Comparison of ENCODE assay signal across 18 cellular contexts in genomic region chr22:30158277-30158676, GRCh38.
DNase-seq lines count a peak whose midpoint lies in the region; ATAC-seq, FAIRE-seq and TF ChIP-seq lines count a peak whose summit lies in the region.
"Had no signal": no experiment of that assay in that cellular context is flagged by ENCODE, and none has a peak within 500 bp of the region (broad histone marks: within the 10 kb centered on the region; RNA-seq: fewer than 3 reads in every experiment).

No MANE protein-coding gene starts in this region.

- TF ChIP-seq EP300 in K562 (IDR thresholded peaks at IDR 0.05; ENCODE audit: low read length): no peak

- WGBS in K562 (ENCODE audit: insufficient coverage, low coverage, missing lambda C conversion rate): no CpG with 5 or more reads among the region's 1 CpG

- H3K9me3 ChIP-seq in HEK293 (ENCODE audit: control insufficient read depth, insufficient read depth, low read depth, low read length) (no peaks in the 10 kb centered on the region), K562 (replicated peaks; ENCODE audit: control insufficient read depth, insufficient read depth, low read depth, low read length) (no peaks in the 10 kb centered on the region)

- no peaks in the 10 kb centered on the region for H3K27me3 ChIP-seq in K562 (ENCODE audit: control insufficient read depth in 2 of 2, insufficient read depth in 2 of 2, low read length in 2 of 2)

- H3K27ac Mint-ChIP-seq in activated T-cell treated with anti-CD3 and anti-CD28 coated beads, Interleukin-2, amount 50 U/mL, for 24 hours: peak overlapping the region; percentile 97
- H3K27ac Mint-ChIP-seq in activated CD4-positive, alpha-beta memory T cell treated with anti-CD3 and anti-CD28 coated beads, Interleukin-2, amount 10 ng/mL, durations not matched to agents 7 days and 5 days: peak overlapping the region; percentile 91
- no peak overlapping the region for H3K27ac Mint-ChIP-seq in progenitor cell of endocrine pancreas

- no peaks in the 10 kb centered on the region for H3K79me2 ChIP-seq in K562 (ENCODE audit: control insufficient read depth, insufficient read depth, low read length)

- no peak for FAIRE-seq in K562 (lab: Jason Lieb, UNC)
- FAIRE-seq: H1, RCC 7860 had no signal

- H3K4me3 Mint-ChIP-seq in activated T-cell treated with anti-CD3 and anti-CD28 coated beads, Interleukin-2, amount 50 U/mL, for 24 hours: peak overlapping the region; percentile 58
- H3K4me3 Mint-ChIP-seq in activated CD4-positive, alpha-beta memory T cell treated with anti-CD3 and anti-CD28 coated beads, Interleukin-2, amount 10 ng/mL, durations not matched to agents 7 days and 5 days: no peak overlapping the region
- H3K4me3 Mint-ChIP-seq in progenitor cell of endocrine pancreas (ENCODE audit: low read depth): no peak overlapping the region

- H3K27ac ChIP-seq in HEK293 (ENCODE audit: extremely low read depth, low read depth, low read length) (no peak overlapping the region), K562 (ENCODE audit: extremely low read depth, low read depth, low read length) (no peak overlapping the region)

- TF ChIP-seq CTCF in HEK293 (tag by site-specific recombination; IDR thresholded peaks at IDR 0.05) (no peak), K562 (IDR thresholded peaks at IDR 0.05 in 2 of 3, conservative IDR thresholded peaks at IDR 0.05 in 1 of 3; ENCODE audit: insufficient read depth in 2 of 3, low read depth in 1 of 3, low read length in 3 of 3) (no peak), progenitor cell of endocrine pancreas (IDR thresholded peaks at IDR 0.05; ENCODE audit: unreplicated experiment) (no peak)

- intact Hi-C loops in K562 (cut with micrococcal nuclease): no loop called here

- peaks cover 3% of the 10 kb centered on the region for H3K27me3 Mint-ChIP-seq in activated T-cell treated with anti-CD3 and anti-CD28 coated beads, Interleukin-2, amount 50 U/mL, for 24 hours
- H3K27me3 Mint-ChIP-seq in activated CD4-positive, alpha-beta memory T cell treated with anti-CD3 and anti-CD28 coated beads, Interleukin-2, amount 10 ng/mL, durations not matched to agents 7 days and 5 days: no peaks in the 10 kb centered on the region
- H3K27me3 Mint-ChIP-seq in progenitor cell of endocrine pancreas: peaks cover 41% of the 10 kb centered on the region

- no peak for DNase-seq in activated T-cell treated with anti-CD3 and anti-CD28 coated beads, Interleukin-2, amount 50 U/mL, for 24 hours
- no peak for DNase-seq in activated T-cell treated with anti-CD3 and anti-CD28 coated beads, Interleukin-2, amount 50 U/mL, for 1 hour
- DNase-seq in activated CD4-positive, alpha-beta memory T cell treated with anti-CD3 and anti-CD28 coated beads, Interleukin-2, amount 10 ng/mL, durations not matched to agents 7 days and 5 days: no peak
- DNase-seq in K562 (ENCODE audit: extremely low read depth in 1 of 4, low spot score in 3 of 4): no peak
- no peak for DNase-seq in NCI-H774 (lab: John Stamatoyannopoulos, UW)
- no peak for DNase-seq in progenitor cell of endocrine pancreas (ENCODE audit: low spot score, unreplicated experiment)
- DNase-seq: C1 segment of cervical spinal cord, DMS79, KG1, MV-4-11, NCI-H1694 treated with DMSO at 0.1 percent for 48 hours, NCI-H510A, NCI-H748 treated with DMSO at 0.1 percent for 48 hours had no signal

- no peaks in the 10 kb centered on the region for H3K9me3 Mint-ChIP-seq in activated T-cell treated with anti-CD3 and anti-CD28 coated beads, Interleukin-2, amount 50 U/mL, for 24 hours
- no peaks in the 10 kb centered on the region for H3K9me3 Mint-ChIP-seq in activated CD4-positive, alpha-beta memory T cell treated with anti-CD3 and anti-CD28 coated beads, Interleukin-2, amount 10 ng/mL, durations not matched to agents 7 days and 5 days
- H3K9me3 Mint-ChIP-seq in progenitor cell of endocrine pancreas (ENCODE audit: low read depth): no peaks in the 10 kb centered on the region

- no peak overlapping the region for H3K9ac ChIP-seq in K562 (ENCODE audit: insufficient read depth in 1 of 2, low read depth in 2 of 2, low read length in 2 of 2)

- CTCF ChIA-PET in HEK293 (lab: Yijun Ruan, JAX) (interaction anchor here (0.6 to 1.8 kb wide), 5 partner anchors 46 to 773 kb away, joined by 3 to 6 read pairs (median 3); no protein-coding TSS in a partner anchor), K562 (lab: Yijun Ruan, JAX; ENCODE audit: low intra/inter-chr PET ratio) (no interaction called here)
- CTCF ChIA-PET in activated CD4-positive, alpha-beta memory T cell treated with anti-CD3 and anti-CD28 coated beads, Interleukin-2, amount 10 ng/mL, durations not matched to agents 7 days and 5 days (lab: Charles Lee): interaction anchor here (0.6 to 1.6 kb wide), 3 partner anchors 10 to 771 kb away, joined by 3 to 4 read pairs (median 4); no protein-coding TSS in a partner anchor

- H3K9me1 ChIP-seq in K562 (ENCODE audit: control insufficient read depth, insufficient read depth, low read length): no peaks in the 10 kb centered on the region

- no peak for TF ChIP-seq POLR2A in K562 (conservative IDR thresholded peaks at IDR 0.05)

- no peaks in the 10 kb centered on the region for H4K20me1 ChIP-seq in K562 (replicated peaks; ENCODE audit: control insufficient read depth, insufficient read depth, low read length)

- H3K4me3 ChIP-seq in HEK293 (ENCODE audit: low read depth, low read length) (no peak overlapping the region), K562 (no peak overlapping the region)

- peaks cover 52% of the 10 kb centered on the region for H3K4me1 Mint-ChIP-seq in activated T-cell treated with anti-CD3 and anti-CD28 coated beads, Interleukin-2, amount 50 U/mL, for 24 hours (ENCODE audit: low read depth)
- peaks cover 65% of the 10 kb centered on the region for H3K4me1 Mint-ChIP-seq in activated CD4-positive, alpha-beta memory T cell treated with anti-CD3 and anti-CD28 coated beads, Interleukin-2, amount 10 ng/mL, durations not matched to agents 7 days and 5 days
- H3K4me1 Mint-ChIP-seq in progenitor cell of endocrine pancreas (ENCODE audit: low read depth): peaks cover 2% of the 10 kb centered on the region

- ATAC-seq in K562 (no peak), HG02610 (IDR thresholded peaks at IDR 0.05; ENCODE audit: unreplicated experiment) (no peak)
- ATAC-seq: Right ventricle myocardium inferior had no signal

- no peak for TF ChIP-seq RAD21 in K562 (CRISPR knock-in tag; conservative IDR thresholded peaks at IDR 0.05 in 1 of 2, IDR thresholded peaks at IDR 0.05 in 1 of 2)

- no peaks in the 10 kb centered on the region for H3K4me1 ChIP-seq in HEK293 (ENCODE audit: control insufficient read depth, insufficient read depth, low read length)
- no peaks in the 10 kb centered on the region; a peak in 1 of 5 replicates for H3K4me1 ChIP-seq in K562 (replicated peaks in 1 of 2; ENCODE audit: control insufficient read depth in 2 of 2, insufficient read depth in 2 of 2, low read length in 2 of 2)

- in situ Hi-C loops in K562 (cut with MboI): no loop called here

- POLR2A ChIA-PET in HEK293 (lab: Yijun Ruan, JAX): no interaction called here
- POLR2A ChIA-PET in activated CD4-positive, alpha-beta memory T cell treated with anti-CD3 and anti-CD28 coated beads, Interleukin-2, amount 10 ng/mL, durations not matched to agents 7 days and 5 days (lab: Charles Lee): interaction anchor here (0.7 to 3.4 kb wide), 7 partner anchors 10 to 147 kb away, joined by 3 to 21 read pairs (median 3); no protein-coding TSS in a partner anchor
- POLR2A ChIA-PET in K562 (lab: Yijun Ruan, JAX): interaction anchor here (0.6 to 1.2 kb wide), 3 partner anchors 39 to 649 kb away, joined by 3 read pairs; no protein-coding TSS in a partner anchor

- H3K4me2 ChIP-seq in K562 (ENCODE audit: insufficient read depth, low read length): no peak overlapping the region

- H2AFZ ChIP-seq in K562 (ENCODE audit: low read depth, low read length): no peak overlapping the region

- no peaks in the 10 kb centered on the region for H3K36me3 ChIP-seq in HEK293 (ENCODE audit: control insufficient read depth in 2 of 2, insufficient read depth in 1 of 2, low read length in 2 of 2)
- no peaks in the 10 kb centered on the region for H3K36me3 ChIP-seq in K562 (ENCODE audit: control insufficient read depth, insufficient read depth, low read length)

- H3K36me3 Mint-ChIP-seq in activated T-cell treated with anti-CD3 and anti-CD28 coated beads, Interleukin-2, amount 50 U/mL, for 24 hours (ENCODE audit: low read depth): no peaks in the 10 kb centered on the region
- peaks cover 7% of the 10 kb centered on the region for H3K36me3 Mint-ChIP-seq in activated CD4-positive, alpha-beta memory T cell treated with anti-CD3 and anti-CD28 coated beads, Interleukin-2, amount 10 ng/mL, durations not matched to agents 7 days and 5 days (ENCODE audit: low read depth)
- H3K36me3 Mint-ChIP-seq in progenitor cell of endocrine pancreas (ENCODE audit: insufficient read depth): no peaks in the 10 kb centered on the region

- no TSS peak for BruUV-seq in K562 (replicated peaks; lab: Mats Ljungman, UMichigan)

TF ChIP-seq in HEK293, 187 proteins besides CTCF, POLR2A, EP300 and RAD21 (continues in another document):
- TF ChIP-seq ZNF366 (tag by site-specific recombination; conservative IDR thresholded peaks at IDR 0.05) (peak; percentile 67), ZNF658 (tag by site-specific recombination; IDR thresholded peaks at IDR 0.05) (no peak), SP2 (tag by site-specific recombination; IDR thresholded peaks at IDR 0.05) (no peak), OSR2 (tag by site-specific recombination; IDR thresholded peaks at IDR 0.05) (no peak)

TF ChIP-seq in K562, 482 proteins besides CTCF, POLR2A, EP300 and RAD21:
- peak; percentile 74 for TF ChIP-seq ZNF512 (tag; IDR thresholded peaks at IDR 0.05)
- no peak for TF ChIP-seq TCF3 (CRISPR knock-in tag; IDR thresholded peaks at IDR 0.05)
